Comparison of ENCODE assay signal across 24 cellular contexts in the genomic region with DNA sequence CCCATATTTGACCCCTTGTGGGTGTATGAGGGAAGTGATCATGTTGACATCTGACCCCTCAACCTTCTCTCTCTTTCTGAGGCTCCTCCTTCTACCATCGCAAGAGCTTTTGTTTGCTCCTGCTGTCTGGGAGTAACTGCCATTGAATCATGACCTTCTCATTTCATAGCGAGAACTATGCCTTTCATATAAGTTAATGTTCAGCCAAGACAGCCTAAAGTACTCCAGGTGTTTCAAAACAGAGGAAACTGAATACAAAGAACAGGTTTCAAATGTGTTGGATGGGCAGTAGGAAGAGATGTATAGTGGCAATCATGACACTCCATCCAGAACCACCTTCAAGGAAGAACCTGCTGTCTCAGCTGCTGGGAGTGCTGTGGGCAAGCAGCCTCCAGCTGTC.
DNase-seq lines count a peak whose midpoint lies in the region; ATAC-seq lines count a peak whose summit lies in the region.
"Had no signal": no experiment of that assay in that cellular context is flagged by ENCODE, and none has a peak within 500 bp of the region (broad histone marks: within the 10 kb centered on the region; RNA-seq: fewer than 3 reads in every experiment).

No MANE protein-coding gene starts in this region.

- H3K4me3 ChIP-seq in neuronal stem cell (ENCODE audit: low read length in 2 of 2) = no peak overlapping the region
- H3K4me3 ChIP-seq: A549, psoas muscle, transverse colon had no signal

- H3K9me3 ChIP-seq in neuronal stem cell (replicated peaks in 1 of 2; ENCODE audit: control insufficient read depth in 2 of 2, insufficient read depth in 1 of 2, low read depth in 1 of 2, low read length in 2 of 2) = no peaks in the 10 kb centered on the region
- H3K9me3 ChIP-seq: A549, psoas muscle, transverse colon had no signal

- H4K8ac ChIP-seq in neuronal stem cell (ENCODE audit: low read depth, low read length) = no peak overlapping the region

- no peak overlapping the region for H3K27ac ChIP-seq in neuronal stem cell (replicated peaks; ENCODE audit: low read length)
- H3K27ac ChIP-seq: A549, psoas muscle had no signal

- no peak overlapping the region for H4K91ac ChIP-seq in neuronal stem cell (ENCODE audit: low read depth, low read length, poor library complexity)

- H3K27ac Mint-ChIP-seq in activated T-cell treated with anti-CD3 and anti-CD28 coated beads, Interleukin-2, amount 50 U/mL, for 24 hours = peak overlapping the region; percentile 79
- H3K27ac Mint-ChIP-seq in activated naive CD8-positive, alpha-beta T cell = peak overlapping the region; percentile 76
- H3K27ac Mint-ChIP-seq: activated naive CD8-positive, alpha-beta T cell treated with anti-CD3 and anti-CD28 coated beads, Interleukin-2, amount 10 ng/mL, durations not matched to agents 7 days and 5 days; effector memory CD8-positive, alpha-beta T cell; H9; IgD-negative memory B cell had no signal

- no peak overlapping the region for H2BK5ac ChIP-seq in neuronal stem cell (ENCODE audit: low read length)

- H3K18ac ChIP-seq in neuronal stem cell (ENCODE audit: low read length) = peak overlapping the region; percentile 17

- no peak overlapping the region for H3K4me3 Mint-ChIP-seq in activated T-cell treated with anti-CD3 and anti-CD28 coated beads, Interleukin-2, amount 50 U/mL, for 24 hours
- no peak overlapping the region for H3K4me3 Mint-ChIP-seq in activated naive CD8-positive, alpha-beta T cell
- H3K4me3 Mint-ChIP-seq: activated naive CD8-positive, alpha-beta T cell treated with anti-CD3 and anti-CD28 coated beads, Interleukin-2, amount 10 ng/mL, durations not matched to agents 7 days and 5 days; effector memory CD8-positive, alpha-beta T cell; H9; IgD-negative memory B cell had no signal

- no peak overlapping the region for H3K14ac ChIP-seq in neuronal stem cell (ENCODE audit: low read length)

- peaks cover 0 to 2% of the 10 kb centered on the region in 2 donors for H3K4me1 ChIP-seq in neuronal stem cell (ENCODE audit: control insufficient read depth in 2 of 2, insufficient read depth in 1 of 2, low read depth in 1 of 2, low read length in 2 of 2)
- H3K4me1 ChIP-seq: A549, psoas muscle, transverse colon had no signal

- no peak overlapping the region for H2AFZ ChIP-seq in neuronal stem cell (ENCODE audit: low read length)

- H2AK5ac ChIP-seq in neuronal stem cell (ENCODE audit: low read depth, low read length) = no peak overlapping the region

- no peaks in the 10 kb centered on the region for H3K9me3 Mint-ChIP-seq in activated T-cell treated with anti-CD3 and anti-CD28 coated beads, Interleukin-2, amount 50 U/mL, for 24 hours
- H3K9me3 Mint-ChIP-seq in activated naive CD8-positive, alpha-beta T cell (ENCODE audit: low read depth) = no peaks in the 10 kb centered on the region
- H3K9me3 Mint-ChIP-seq: effector memory CD8-positive, alpha-beta T cell; IgD-negative memory B cell had no signal

- H2BK12ac ChIP-seq in neuronal stem cell (ENCODE audit: low read length) = no peak overlapping the region

- H3K36me3 Mint-ChIP-seq in activated T-cell treated with anti-CD3 and anti-CD28 coated beads, Interleukin-2, amount 50 U/mL, for 24 hours (ENCODE audit: low read depth) = no peaks in the 10 kb centered on the region
- no peaks in the 10 kb centered on the region for H3K36me3 Mint-ChIP-seq in activated naive CD8-positive, alpha-beta T cell
- H3K36me3 Mint-ChIP-seq: activated naive CD8-positive, alpha-beta T cell treated with anti-CD3 and anti-CD28 coated beads, Interleukin-2, amount 10 ng/mL, durations not matched to agents 7 days and 5 days had no signal

- peaks cover 44% of the 10 kb centered on the region for H3K27me3 Mint-ChIP-seq in activated T-cell treated with anti-CD3 and anti-CD28 coated beads, Interleukin-2, amount 50 U/mL, for 24 hours
- no peaks in the 10 kb centered on the region for H3K27me3 Mint-ChIP-seq in activated naive CD8-positive, alpha-beta T cell
- H3K27me3 Mint-ChIP-seq: activated naive CD8-positive, alpha-beta T cell treated with anti-CD3 and anti-CD28 coated beads, Interleukin-2, amount 10 ng/mL, durations not matched to agents 7 days and 5 days had no signal

- H3K36me3 ChIP-seq in neuronal stem cell (replicated peaks in 1 of 2; ENCODE audit: control insufficient read depth in 2 of 2, insufficient read depth in 2 of 2, low read length in 2 of 2) = no peaks in the 10 kb centered on the region
- H3K36me3 ChIP-seq: transverse colon had no signal

- H3K4ac ChIP-seq in neuronal stem cell (ENCODE audit: low read length) = no peak overlapping the region

- no peaks in the 10 kb centered on the region for H3K79me1 ChIP-seq in neuronal stem cell (ENCODE audit: low read depth, low read length)

- H3K9ac ChIP-seq in neuronal stem cell (ENCODE audit: low read depth, low read length, poor library complexity) = no peak overlapping the region

- H2BK120ac ChIP-seq in neuronal stem cell (ENCODE audit: low read depth, low read length) = no peak overlapping the region

- ATAC-seq in HG02938 (IDR thresholded peaks at IDR 0.05; ENCODE audit: unreplicated experiment) (peak; percentile 25), GM19023 (IDR thresholded peaks at IDR 0.05; ENCODE audit: unreplicated experiment) (no peak), GM18907 (IDR thresholded peaks at IDR 0.05; ENCODE audit: unreplicated experiment) (no peak)
- ATAC-seq in activated CD4-positive, CD25-positive, alpha-beta regulatory T cell treated with anti-CD3 and anti-CD28 coated beads, Interleukin-2, amount 50 U/mL, for 24 hours = no peak
- ATAC-seq: A549; effector memory CD8-positive, alpha-beta T cell; psoas muscle; sciatic nerve had no signal

- no CpG with 5 or more reads among the region's 2 CpGs for WGBS in neuronal stem cell (ENCODE audit: extremely low coverage in 2 of 2, insufficient read length in 2 of 2, insufficient replicate concordance in 1 of 2), 2 donors

- no peak overlapping the region for H3K4me2 ChIP-seq in neuronal stem cell (ENCODE audit: insufficient read depth, low read length, poor library complexity, severe bottlenecking)
- H3K4me2 ChIP-seq: A549 had no signal

- no peak overlapping the region for H2BK15ac ChIP-seq in neuronal stem cell (ENCODE audit: low read length)

- DNase-seq in activated T-cell treated with anti-CD3 and anti-CD28 coated beads, Interleukin-2, amount 50 U/mL, for 24 hours = no peak
- no peak for DNase-seq in activated T-cell treated with anti-CD3 and anti-CD28 coated beads, Interleukin-2, amount 50 U/mL, for 48 hours
- no peak for DNase-seq in neuronal stem cell (ENCODE audit: low spot score)
- DNase-seq: activated naive CD8-positive, alpha-beta T cell treated with anti-CD3 and anti-CD28 coated beads, Interleukin-2, amount 10 ng/mL, durations not matched to agents 7 days and 5 days; Calu3; central memory CD4-positive, alpha-beta T cell; DND-41; effector memory CD8-positive, alpha-beta T cell; erythroblast; GF-D8; H9; NCI-H82; nucleus accumbens; psoas muscle; SW 1271; transverse colon had no signal

- peaks cover 0 to 4% (median 0%) of the 10 kb centered on the region in 3 experiments for H3K27me3 ChIP-seq in neuronal stem cell (ENCODE audit: control insufficient read depth in 3 of 3, insufficient read depth in 3 of 3, low read depth in 1 of 3, low read length in 3 of 3)
- H3K27me3 ChIP-seq: transverse colon had no signal

- peaks cover 63% of the 10 kb centered on the region for H3K4me1 Mint-ChIP-seq in activated T-cell treated with anti-CD3 and anti-CD28 coated beads, Interleukin-2, amount 50 U/mL, for 24 hours (ENCODE audit: low read depth)
- peaks cover 51% of the 10 kb centered on the region for H3K4me1 Mint-ChIP-seq in activated naive CD8-positive, alpha-beta T cell (ENCODE audit: low read depth)
- H3K4me1 Mint-ChIP-seq: IgD-negative memory B cell had no signal

- H3K23ac ChIP-seq in neuronal stem cell (ENCODE audit: low read depth, low read length, poor library complexity) = no peak overlapping the region
